ENCODE assay signal across 8 cellular contexts in the genomic region with DNA sequence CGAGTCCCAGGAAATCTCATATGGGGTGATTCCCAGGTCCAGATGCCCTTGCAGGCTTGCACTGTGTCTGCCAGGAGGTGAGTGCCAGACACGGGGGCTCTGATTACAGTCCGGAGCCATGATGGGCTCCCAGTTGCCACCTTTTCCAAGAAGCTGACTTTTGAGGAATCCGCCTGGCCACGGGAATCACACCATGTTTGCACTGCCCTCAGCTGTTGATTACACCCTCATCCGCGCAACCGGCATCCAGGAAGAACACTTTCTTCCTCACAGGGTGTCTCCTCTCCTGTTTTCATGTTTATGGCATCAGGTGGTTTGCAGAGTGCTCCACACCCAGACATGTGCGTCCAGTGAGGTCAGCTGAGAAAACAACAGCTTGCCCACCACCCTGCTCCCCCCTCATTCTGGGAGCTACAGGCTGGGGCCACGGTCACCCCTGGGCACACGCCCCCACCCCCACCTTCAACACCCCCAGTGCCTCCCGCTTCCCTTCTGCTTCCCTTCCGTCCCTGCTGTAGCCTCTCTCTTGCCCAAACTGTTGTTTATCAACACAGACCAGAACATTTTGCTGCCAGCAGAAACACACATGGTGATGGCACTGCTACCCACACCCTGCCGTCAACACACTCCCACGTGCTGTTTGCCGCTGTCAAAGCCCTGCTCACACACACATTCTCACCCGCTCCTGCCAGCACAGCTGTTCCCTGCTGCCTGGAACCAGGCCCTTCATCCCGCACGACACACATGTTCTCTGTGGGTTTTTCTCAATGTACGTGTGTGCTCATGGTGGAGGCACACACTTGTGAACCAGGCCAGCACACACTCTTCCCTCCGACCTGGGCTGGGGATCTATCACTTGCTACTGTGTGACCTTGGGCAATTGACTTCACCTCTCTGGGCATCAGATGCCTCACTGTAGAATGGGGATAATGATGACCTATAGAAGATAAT. TPM values are rescaled to one million over a fixed set of nuclear protein-coding genes. Genes with fewer than 3 reads are reported as not detected.
A peak's percentile ranks its signal among the peaks of the same experiment; 100 is the strongest.
DNase-seq lines count a peak whose midpoint lies in the region; ATAC-seq, FAIRE-seq and TF ChIP-seq lines count a peak whose summit lies in the region.

No MANE protein-coding gene starts in this region.

- ATAC-seq in heart left ventricle (peak; percentile 85 to 91 (median 88)), gastrocnemius medialis (peak; percentile 74 to 82), GM19463 (IDR thresholded peaks at IDR 0.05; ENCODE audit: unreplicated experiment) (no peak), HG03432 (IDR thresholded peaks at IDR 0.05; ENCODE audit: unreplicated experiment) (no peak)

- intact Hi-C loops in heart left ventricle (cut with DNase I) (no loop called here), gastrocnemius medialis (cut with DNase I; ENCODE audit: low total_unique reads) (loop anchor here (1.0 to 10.0 kb wide), 3 partner anchors 36 to 445 kb away; partner anchors contain the start of gene DDIT4)

- in situ Hi-C loops in gastrocnemius medialis (cut with MboI; ENCODE audit: low sequenced_read_pairs in 4 of 4), result loop anchor here in 2 of 4 donors (5.0 to 10.0 kb wide), 2 partner anchors 32 to 75 kb away; no protein-coding TSS in a partner anchor

- no peak for TF ChIP-seq CTCF in heart left ventricle (IDR thresholded peaks at IDR 0.05)
- no peak for TF ChIP-seq CTCF in gastrocnemius medialis (IDR thresholded peaks at IDR 0.05 in 4 of 5, conservative IDR thresholded peaks at IDR 0.05 in 1 of 5)

- 33 to 47% (median 40%) methylated on average over 20 to 21 of the region's 21 CpGs for WGBS in heart left ventricle, 4 donors

- CTCF ChIA-PET in activated CD4-positive, alpha-beta memory T cell treated with anti-CD3 and anti-CD28 coated beads, Interleukin-2, amount 10 ng/mL, durations not matched to agents 7 days and 5 days (lab: Charles Lee), result interaction anchor here (0.6 to 2.0 kb wide), 4 partner anchors 10 to 17 kb away, joined by 3 to 14 read pairs (median 4); no protein-coding TSS in a partner anchor

- H3K27ac Mint-ChIP-seq in activated CD4-positive, alpha-beta memory T cell treated with anti-CD3 and anti-CD28 coated beads, Interleukin-2, amount 10 ng/mL, durations not matched to agents 7 days and 5 days, result peak overlapping the region; percentile 76

- H3K4me1 Mint-ChIP-seq in activated CD4-positive, alpha-beta memory T cell treated with anti-CD3 and anti-CD28 coated beads, Interleukin-2, amount 10 ng/mL, durations not matched to agents 7 days and 5 days, result peaks cover 59% of the 10 kb centered on the region

- no peak overlapping the region for H3K4me3 ChIP-seq in H7 (ENCODE audit: insufficient read depth, low read depth, low read length)
- H3K4me3 ChIP-seq in heart left ventricle, result no peak overlapping the region
- H3K4me3 ChIP-seq in gastrocnemius medialis, result peak overlapping the region; percentile 2 to 18 (median 8)

- H3K36me3 ChIP-seq in H7 (replicated peaks; ENCODE audit: control insufficient read depth, insufficient read depth, low read length) (no peaks in the 10 kb centered on the region), heart left ventricle (no peaks in the 10 kb centered on the region), gastrocnemius medialis (no peaks in the 10 kb centered on the region)

- H3K27me3 ChIP-seq in H7 (ENCODE audit: control insufficient read depth, insufficient read depth, low read length) (no peaks in the 10 kb centered on the region), heart left ventricle (no peaks in the 10 kb centered on the region), gastrocnemius medialis (no peaks in the 10 kb centered on the region)

- POLR2A ChIA-PET in activated CD4-positive, alpha-beta memory T cell treated with anti-CD3 and anti-CD28 coated beads, Interleukin-2, amount 10 ng/mL, durations not matched to agents 7 days and 5 days (lab: Charles Lee), result interaction anchor here (0.7 to 23.5 kb wide), 7 partner anchors 8 to 36 kb away, joined by 4 to 448 read pairs (median 7); partner anchors contain the start of gene DDIT4

- H3K4me1 ChIP-seq in heart left ventricle (peaks cover 6 to 64% (median 41%) of the 10 kb centered on the region in 12 donors), gastrocnemius medialis (peaks cover 51 to 65% of the 10 kb centered on the region in 2 donors)

- H3K27ac ChIP-seq in heart left ventricle (peak overlapping the region; percentile 1 to 78 (median 52)), gastrocnemius medialis (peak overlapping the region; percentile 93 to 97 (median 96))

- peak; percentile 34 for DNase-seq in H7
- no peak for DNase-seq in activated CD4-positive, alpha-beta memory T cell treated with anti-CD3 and anti-CD28 coated beads, Interleukin-2, amount 10 ng/mL, durations not matched to agents 7 days and 5 days
- peak in 3 of 5 donors; percentile 52 to 79 (median 72) for DNase-seq in heart left ventricle
- peak; percentile 96 for DNase-seq in gastrocnemius medialis
- no peak for DNase-seq in SKM-1 treated with dmso at 0.1 percent for 144 hours (lab: John Stamatoyannopoulos, UW; ENCODE audit: unreplicated experiment)
- no peak for DNase-seq in RCC 7860 (ENCODE audit: low spot score)

- no peaks in the 10 kb centered on the region for H3K9me3 ChIP-seq in heart left ventricle
- H3K9me3 ChIP-seq in gastrocnemius medialis, result no peaks in the 10 kb centered on the region

- H3K36me3 Mint-ChIP-seq in activated CD4-positive, alpha-beta memory T cell treated with anti-CD3 and anti-CD28 coated beads, Interleukin-2, amount 10 ng/mL, durations not matched to agents 7 days and 5 days (ENCODE audit: low read depth), result no peaks in the 10 kb centered on the region

- H3K9me3 Mint-ChIP-seq in activated CD4-positive, alpha-beta memory T cell treated with anti-CD3 and anti-CD28 coated beads, Interleukin-2, amount 10 ng/mL, durations not matched to agents 7 days and 5 days, result no peaks in the 10 kb centered on the region

- no peak for FAIRE-seq in RCC 7860 (lab: Jason Lieb, UNC)

- H3K4me3 Mint-ChIP-seq in activated CD4-positive, alpha-beta memory T cell treated with anti-CD3 and anti-CD28 coated beads, Interleukin-2, amount 10 ng/mL, durations not matched to agents 7 days and 5 days, result no peak overlapping the region

- H3K27me3 Mint-ChIP-seq in activated CD4-positive, alpha-beta memory T cell treated with anti-CD3 and anti-CD28 coated beads, Interleukin-2, amount 10 ng/mL, durations not matched to agents 7 days and 5 days, result no peaks in the 10 kb centered on the region

- TF ChIP-seq POLR2A in heart left ventricle (IDR thresholded peaks at IDR 0.05) (no peak), gastrocnemius medialis (IDR thresholded peaks at IDR 0.05) (peak; percentile 27 to 60)

RNA-seq across cellular contexts. Expression of gene DDIT4, which starts 35.8 kb away (rescaled TPM):
- total RNA-seq in H7 (2014; rRNA removed; shearing (Covaris generic)), result 54.2 and 123 TPM in 2 replicates
- total RNA-seq in activated CD4-positive, alpha-beta memory T cell treated with anti-CD3 and anti-CD28 coated beads, Interleukin-2, amount 10 ng/mL, durations not matched to agents 7 days and 5 days, result 100 to 1,000 TPM; 475 to 481 TPM
- total RNA-seq in heart left ventricle (10 to 100 TPM; 14.6 to 68.2 (median 40.4) TPM), gastrocnemius medialis (100 to 1,000 TPM; 296 to 667 (median 319) TPM)
- polyA plus RNA-seq in heart left ventricle, result 100 to 1,000 TPM in 1 of 2 donors, 10 to 100 TPM in 1; 59.4 to 112 TPM

RNA-seq across cellular contexts. Expression of gene DNAJB12, which starts 45.2 kb away (rescaled TPM):
- 18.8 and 19.3 TPM in 2 replicates for total RNA-seq in H7 (2014; rRNA removed; shearing (Covaris generic))
- 10 to 100 TPM; 23.8 to 26.7 TPM for total RNA-seq in activated CD4-positive, alpha-beta memory T cell treated with anti-CD3 and anti-CD28 coated beads, Interleukin-2, amount 10 ng/mL, durations not matched to agents 7 days and 5 days
- total RNA-seq in heart left ventricle (10 to 100 TPM; 23.8 to 42.5 (median 29.1) TPM), gastrocnemius medialis (10 to 100 TPM; 35.8 to 49.7 (median 39.0) TPM)
- polyA plus RNA-seq in heart left ventricle, result 10 to 100 TPM; 21.1 to 36.0 TPM

Comparison
In these comparisons a context has a peak if more than half of its experiments do, and no peak if none do; other contexts are left out.
1. DNase-seq: peak in H7 (single experiment), heart left ventricle (3 of 5) and gastrocnemius medialis (2 of 2); none in activated CD4-positive, alpha-beta memory T cell treated with anti-CD3 and anti-CD28 coated beads, Interleukin-2, amount 10 ng/mL, durations not matched to agents 7 days and 5 days (single experiment), SKM-1 treated with dmso at 0.1 percent for 144 hours (single experiment) and RCC 7860 (single experiment).
2. H3K4me3 ChIP-seq: peak in gastrocnemius medialis (4 of 4); none in H7 (single experiment) and heart left ventricle (0 of 12).
3. ATAC-seq: peak in heart left ventricle (4 of 4) and gastrocnemius medialis (2 of 2); none in GM19463 (single experiment) and HG03432 (single experiment).
4. POLR2A ChIP-seq: peak in gastrocnemius medialis (2 of 2); none in heart left ventricle (0 of 2).